Comparison of ENCODE assay signal across 27 cellular contexts in the genomic region with DNA sequence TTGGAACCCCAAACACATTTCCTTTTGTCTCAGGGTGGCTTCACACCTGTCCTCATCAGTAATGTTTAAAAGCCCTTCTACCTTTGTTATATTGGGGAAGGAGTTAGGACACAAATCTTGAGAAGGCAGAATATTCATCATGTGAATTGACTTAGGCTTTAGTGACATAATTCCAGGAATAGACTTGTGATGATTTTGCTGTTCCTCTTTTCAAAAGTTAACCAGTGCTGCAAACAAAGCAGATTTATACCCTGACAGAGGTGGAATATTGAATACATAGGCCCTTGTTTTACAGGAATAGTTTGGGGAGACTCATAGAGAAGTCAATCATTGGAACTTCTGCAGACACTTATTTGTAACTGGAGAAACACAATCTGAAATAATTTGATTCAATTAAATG. TPM values are rescaled to one million over a fixed set of nuclear protein-coding genes. Genes with fewer than 3 reads are reported as not detected.
A peak's percentile ranks its signal among the peaks of the same experiment; 100 is the strongest.
DNase-seq lines count a peak whose midpoint lies in the region; ATAC-seq and TF ChIP-seq lines count a peak whose summit lies in the region.
"Had no signal": no experiment of that assay in that cellular context is flagged by ENCODE, and none has a peak within 500 bp of the region (broad histone marks: within the 10 kb centered on the region; RNA-seq: fewer than 3 reads in every experiment).

No MANE protein-coding gene starts in this region.

- H3K36me3 ChIP-seq in Caco-2 (ENCODE audit: control insufficient read depth, insufficient read depth, low read length) (no peaks in the 10 kb centered on the region), SK-N-MC (ENCODE audit: insufficient read depth, low read length) (0 out of 2 replicates have a peak, but pooled peaks cover 3% of the 10 kb centered on the region), sigmoid colon (peaks cover 0 to 9% (median 2%) of the 10 kb centered on the region in 4 donors)
- H3K36me3 ChIP-seq: lower lobe of right lung, neural progenitor cell, suprapubic skin had no signal

- H3K9me3 Mint-ChIP-seq in activated naive CD8-positive, alpha-beta T cell (ENCODE audit: low read depth): no peaks in the 10 kb centered on the region
- no peaks in the 10 kb centered on the region for H3K9me3 Mint-ChIP-seq in activated naive CD8-positive, alpha-beta T cell treated with anti-CD3 and anti-CD28 coated beads, Interleukin-2, amount 50 U/mL, for 24 hours
- H3K9me3 Mint-ChIP-seq in Caco-2 (ENCODE audit: unreplicated experiment) (no peaks in the 10 kb centered on the region), nephron (no peaks in the 10 kb centered on the region)
- no peaks in the 10 kb centered on the region for H3K9me3 Mint-ChIP-seq in activated CD4-positive, alpha-beta T cell treated with anti-CD3 and anti-CD28 coated beads, Interleukin-2, amount 10 ng/mL, durations not matched to agents 24 days and 14 days
- H3K9me3 Mint-ChIP-seq: activated naive CD4-positive, alpha-beta T cell treated with anti-CD3 and anti-CD28 coated beads, Interleukin-2, amount 50 U/mL, for 72 hours; activated T-helper 17 cell treated with anti-CD3 and anti-CD28 coated beads, Interleukin-2, amount 50 U/mL, for 72 hours; GM23338; neural progenitor cell had no signal

- BruUV-seq in Caco-2 (replicated peaks; lab: Mats Ljungman, UMichigan): TSS peak; percentile 23

- H3K27ac ChIP-seq in SK-N-MC: 0 out of 2 replicates have a peak overlapping the region, but pooled peaks have one; percentile 65
- no peak overlapping the region for H3K27ac ChIP-seq in sigmoid colon
- H3K27ac ChIP-seq: esophagus squamous epithelium, lower lobe of right lung, neural progenitor cell, suprapubic skin had no signal

- no peak for ATAC-seq in activated naive CD8-positive, alpha-beta T cell treated with anti-CD3 and anti-CD28 coated beads, Interleukin-2, amount 50 U/mL, for 24 hours
- ATAC-seq: activated naive CD4-positive, alpha-beta T cell treated with anti-CD3 and anti-CD28 coated beads, Interleukin-2, amount 50 U/mL, for 72 hours; activated T-helper 17 cell treated with anti-CD3 and anti-CD28 coated beads, Interleukin-2, amount 50 U/mL, for 72 hours; GM23338; lower lobe of right lung; mucosa of descending colon; right cardiac atrium; Right ventricle myocardium inferior had no signal

- H3K9me3 ChIP-seq in Caco-2: no peaks in the 10 kb centered on the region
- no peaks in the 10 kb centered on the region for H3K9me3 ChIP-seq in SK-N-MC (ENCODE audit: low read depth, low read length)
- no peaks in the 10 kb centered on the region for H3K9me3 ChIP-seq in sigmoid colon
- H3K9me3 ChIP-seq: BLaER1 treated with 17β-estradiol and CSF1 and Interleukin-3, amounts not matched to agents 10 nM and 100 nM; esophagus squamous epithelium; lower lobe of right lung; mucosa of descending colon; suprapubic skin had no signal

- no peak overlapping the region for H3K27ac Mint-ChIP-seq in activated naive CD8-positive, alpha-beta T cell
- no peak overlapping the region for H3K27ac Mint-ChIP-seq in activated naive CD8-positive, alpha-beta T cell treated with anti-CD3 and anti-CD28 coated beads, Interleukin-2, amount 50 U/mL, for 24 hours
- H3K27ac Mint-ChIP-seq in Caco-2 (ENCODE audit: unreplicated experiment) (no peak overlapping the region), nephron (peak overlapping the region; percentile 37 to 70 (median 51))
- no peak overlapping the region for H3K27ac Mint-ChIP-seq in activated CD4-positive, alpha-beta T cell treated with anti-CD3 and anti-CD28 coated beads, Interleukin-2, amount 10 ng/mL, durations not matched to agents 24 days and 14 days
- H3K27ac Mint-ChIP-seq: activated T-helper 17 cell treated with anti-CD3 and anti-CD28 coated beads, Interleukin-2, amount 50 U/mL, for 72 hours; GM23338; neural progenitor cell had no signal

- no peak overlapping the region for H3K9ac ChIP-seq in SK-N-MC (ENCODE audit: insufficient read length)
- H3K9ac ChIP-seq: neural progenitor cell had no signal

- POLR2A ChIA-PET in Caco-2 (lab: Charles Lee): no interaction called here

- no peak for TF ChIP-seq POLR2A in sigmoid colon (IDR thresholded peaks at IDR 0.05)

- TF ChIP-seq CTCF in Caco-2 (IDR thresholded peaks at IDR 0.05; ENCODE audit: insufficient read depth in 1 of 2, low read depth in 1 of 2, low read length in 1 of 2, severe bottlenecking in 1 of 2, unreplicated experiment in 1 of 2) (no peak), nephron (IDR thresholded peaks at IDR 0.05; ENCODE audit: unreplicated experiment in 3 of 3) (no peak), sigmoid colon (IDR thresholded peaks at IDR 0.05) (no peak)

- CTCF ChIA-PET in Caco-2 (lab: Charles Lee): no interaction called here

- intact Hi-C loops in Caco-2 (cut with micrococcal nuclease; ENCODE audit: unreplicated experiment): no loop called here
- intact Hi-C loops in sigmoid colon (cut with DNase I): no loop called here
- intact Hi-C loops in activated CD4-positive, alpha-beta T cell treated with anti-CD3 and anti-CD28 coated beads, Interleukin-2, amount 10 ng/mL, durations not matched to agents 24 days and 14 days (cut with micrococcal nuclease): no loop called here

- no peak for DNase-seq in activated naive CD8-positive, alpha-beta T cell treated with anti-CD3 and anti-CD28 coated beads, Interleukin-2, amount 50 U/mL, for 24 hours
- DNase-seq in Caco-2: no peak
- no peak for DNase-seq in SK-N-MC (ENCODE audit: low read depth, low spot score)
- DNase-seq in sigmoid colon: no peak
- DNase-seq in activated CD4-positive, alpha-beta T cell treated with anti-CD3 and anti-CD28 coated beads, Interleukin-2, amount 10 ng/mL, durations not matched to agents 24 days and 14 days: no peak
- no peak for DNase-seq in SW480 (ENCODE audit: low spot score)
- DNase-seq: ACHN; activated CD4-positive, alpha-beta T cell treated with anti-CD3 and anti-CD28 coated beads, Interleukin-2, amount 50 U/mL, for 1 hour; central memory CD4-positive, alpha-beta T cell; esophagus squamous epithelium; foreskin melanocyte; IMR-90; lower lobe of right lung; mucosa of descending colon; NCI-H82; right cardiac atrium; stimulated activated CD4-positive, alpha-beta T cell treated with anti-CD3 and anti-CD28 coated beads, Interleukin-12 subunit alpha, Interleukin-12 subunit beta, amount 100 ng/mL, for 4 hours; stimulated activated CD4-positive, alpha-beta T cell treated with anti-CD3 and anti-CD28 coated beads, Interleukin-4, amount 100 ng/mL, for 1 hour had no signal

- peaks cover 2% of the 10 kb centered on the region for H3K36me3 Mint-ChIP-seq in activated naive CD8-positive, alpha-beta T cell
- H3K36me3 Mint-ChIP-seq in activated naive CD8-positive, alpha-beta T cell treated with anti-CD3 and anti-CD28 coated beads, Interleukin-2, amount 50 U/mL, for 24 hours (ENCODE audit: low read depth): peaks cover 3% of the 10 kb centered on the region
- H3K36me3 Mint-ChIP-seq in Caco-2 (ENCODE audit: insufficient read depth, unreplicated experiment): peaks cover 26% of the 10 kb centered on the region
- peaks cover 7% of the 10 kb centered on the region for H3K36me3 Mint-ChIP-seq in nephron (ENCODE audit: low read depth)
- H3K36me3 Mint-ChIP-seq in activated CD4-positive, alpha-beta T cell treated with anti-CD3 and anti-CD28 coated beads, Interleukin-2, amount 10 ng/mL, durations not matched to agents 24 days and 14 days (ENCODE audit: low read depth): peaks cover 7% of the 10 kb centered on the region
- H3K36me3 Mint-ChIP-seq: activated naive CD4-positive, alpha-beta T cell treated with anti-CD3 and anti-CD28 coated beads, Interleukin-2, amount 50 U/mL, for 72 hours had no signal

- H3K27me3 ChIP-seq in Caco-2 (replicated peaks; ENCODE audit: control insufficient read depth, insufficient read depth, low read length) (no peaks in the 10 kb centered on the region), sigmoid colon (no peaks in the 10 kb centered on the region)
- H3K27me3 ChIP-seq: BLaER1 treated with 17β-estradiol and CSF1 and Interleukin-3, amounts not matched to agents 10 nM and 100 nM; esophagus squamous epithelium; neural progenitor cell; suprapubic skin had no signal

- H3K4me1 Mint-ChIP-seq in activated naive CD8-positive, alpha-beta T cell (ENCODE audit: low read depth): peaks cover 5% of the 10 kb centered on the region
- H3K4me1 Mint-ChIP-seq in activated naive CD8-positive, alpha-beta T cell treated with anti-CD3 and anti-CD28 coated beads, Interleukin-2, amount 50 U/mL, for 24 hours: peaks cover 6% of the 10 kb centered on the region
- H3K4me1 Mint-ChIP-seq in Caco-2 (ENCODE audit: low read depth, unreplicated experiment) (no peaks in the 10 kb centered on the region), nephron (peaks cover 12% of the 10 kb centered on the region)
- peaks cover 9% of the 10 kb centered on the region for H3K4me1 Mint-ChIP-seq in activated CD4-positive, alpha-beta T cell treated with anti-CD3 and anti-CD28 coated beads, Interleukin-2, amount 10 ng/mL, durations not matched to agents 24 days and 14 days
- H3K4me1 Mint-ChIP-seq: activated T-helper 17 cell treated with anti-CD3 and anti-CD28 coated beads, Interleukin-2, amount 50 U/mL, for 72 hours had no signal

- H3K4me1 ChIP-seq in Caco-2: peaks cover 3% of the 10 kb centered on the region; the same call in 1 of the 2 replicates
- peaks cover 0 to 4% (median 0%) of the 10 kb centered on the region in 4 donors for H3K4me1 ChIP-seq in sigmoid colon
- H3K4me1 ChIP-seq: neural progenitor cell had no signal

- no peaks in the 10 kb centered on the region for H3K27me3 Mint-ChIP-seq in activated naive CD8-positive, alpha-beta T cell
- H3K27me3 Mint-ChIP-seq in activated naive CD8-positive, alpha-beta T cell treated with anti-CD3 and anti-CD28 coated beads, Interleukin-2, amount 50 U/mL, for 24 hours: no peaks in the 10 kb centered on the region
- H3K27me3 Mint-ChIP-seq in Caco-2 (ENCODE audit: insufficient read depth, unreplicated experiment) (no peaks in the 10 kb centered on the region), nephron (ENCODE audit: low read depth) (no peaks in the 10 kb centered on the region)
- H3K27me3 Mint-ChIP-seq in activated CD4-positive, alpha-beta T cell treated with anti-CD3 and anti-CD28 coated beads, Interleukin-2, amount 10 ng/mL, durations not matched to agents 24 days and 14 days: no peaks in the 10 kb centered on the region
- H3K27me3 Mint-ChIP-seq: activated T-helper 17 cell treated with anti-CD3 and anti-CD28 coated beads, Interleukin-2, amount 50 U/mL, for 72 hours had no signal

- no peak for TF ChIP-seq EP300 in sigmoid colon (IDR thresholded peaks at IDR 0.05)

- no peak overlapping the region for H3K4me3 ChIP-seq in Caco-2 (ENCODE audit: low read depth, low read length)
- no peak overlapping the region for H3K4me3 ChIP-seq in SK-N-MC
- no peak overlapping the region for H3K4me3 ChIP-seq in sigmoid colon
- H3K4me3 ChIP-seq: BLaER1 treated with 17β-estradiol and CSF1 and Interleukin-3, amounts not matched to agents 10 nM and 100 nM; esophagus squamous epithelium; GM23338; lower lobe of right lung; mucosa of descending colon; neural progenitor cell; suprapubic skin had no signal

- H3K4me3 Mint-ChIP-seq in activated naive CD8-positive, alpha-beta T cell: peak overlapping the region; percentile 39
- H3K4me3 Mint-ChIP-seq in activated naive CD8-positive, alpha-beta T cell treated with anti-CD3 and anti-CD28 coated beads, Interleukin-2, amount 50 U/mL, for 24 hours: no peak overlapping the region
- H3K4me3 Mint-ChIP-seq in Caco-2 (ENCODE audit: unreplicated experiment) (no peak overlapping the region), nephron (peak overlapping the region; percentile 64 to 81 (median 76))
- H3K4me3 Mint-ChIP-seq in activated CD4-positive, alpha-beta T cell treated with anti-CD3 and anti-CD28 coated beads, Interleukin-2, amount 10 ng/mL, durations not matched to agents 24 days and 14 days: no peak overlapping the region
- H3K4me3 Mint-ChIP-seq: activated T-helper 17 cell treated with anti-CD3 and anti-CD28 coated beads, Interleukin-2, amount 50 U/mL, for 72 hours; GM23338 had no signal

RNA-seq across cellular contexts. Expression of a gene that starts 27.0 kb away (rescaled TPM):
- total RNA-seq in Caco-2 (2022) (9.4 and 9.5 TPM in 2 replicates), sigmoid colon (1 to 10 TPM; 3.0 to 6.9 (median 3.9) TPM)
- polyA plus RNA-seq in sigmoid colon: 1 to 10 TPM in 2 of 3 donors, under 1 TPM in 1; 0.60 to 4.6 (median 1.2) TPM
- 10.2 and 10.3 TPM in 2 replicates for total RNA-seq in activated CD4-positive, alpha-beta T cell treated with anti-CD3 and anti-CD28 coated beads, Interleukin-2, amount 10 ng/mL, durations not matched to agents 24 days and 14 days

RNA-seq across cellular contexts. Expression of a gene that starts 35.2 kb away (rescaled TPM):
- total RNA-seq in Caco-2 (2022): 192 and 197 TPM in 2 replicates
- total RNA-seq in sigmoid colon: 10 to 100 TPM; 34.3 to 47.4 (median 39.7) TPM
- 100 to 1,000 TPM in 1 of 3 donors, 10 to 100 TPM in 2; 11.4 to 183 (median 40.9) TPM for polyA plus RNA-seq in sigmoid colon
- total RNA-seq in activated CD4-positive, alpha-beta T cell treated with anti-CD3 and anti-CD28 coated beads, Interleukin-2, amount 10 ng/mL, durations not matched to agents 24 days and 14 days: 137 and 138 TPM in 2 replicates

Comparison
In these comparisons a context has a peak if more than half of its experiments do, and no peak if none do; other contexts are left out.
1. H3K4me3 Mint-ChIP-seq: peak in activated naive CD8-positive, alpha-beta T cell (single experiment) and nephron (3 of 3); none in activated naive CD8-positive, alpha-beta T cell treated with anti-CD3 and anti-CD28 coated beads, Interleukin-2, amount 50 U/mL, for 24 hours (single experiment), Caco-2 (single experiment) and activated CD4-positive, alpha-beta T cell treated with anti-CD3 and anti-CD28 coated beads, Interleukin-2, amount 10 ng/mL, durations not matched to agents 24 days and 14 days (single experiment).
2. H3K27ac Mint-ChIP-seq: peak in nephron (3 of 3); none in activated naive CD8-positive, alpha-beta T cell (single experiment), activated naive CD8-positive, alpha-beta T cell treated with anti-CD3 and anti-CD28 coated beads, Interleukin-2, amount 50 U/mL, for 24 hours (single experiment), Caco-2 (single experiment) and activated CD4-positive, alpha-beta T cell treated with anti-CD3 and anti-CD28 coated beads, Interleukin-2, amount 10 ng/mL, durations not matched to agents 24 days and 14 days (single experiment).